In genomic region chr3:111589303-111590095, GRCh38 we compare ENCODE assay signal across 17 cellular contexts. TPM values are rescaled to one million over a fixed set of nuclear protein-coding genes. Genes with fewer than 3 reads are reported as not detected.
DNase-seq lines count a peak whose midpoint lies in the region; ATAC-seq, FAIRE-seq and TF ChIP-seq lines count a peak whose summit lies in the region.
"Had no signal": no experiment of that assay in that cellular context is flagged by ENCODE, and none has a peak within 500 bp of the region (broad histone marks: within the 10 kb centered on the region; RNA-seq: fewer than 3 reads in every experiment).

No MANE protein-coding gene starts in this region.

- H3K9me3 ChIP-seq in GM23248 (ENCODE audit: low read depth) (no peaks in the 10 kb centered on the region), astrocyte (ENCODE audit: insufficient read depth, low read depth, low read length) (no peaks in the 10 kb centered on the region)
- H3K9me3 ChIP-seq: lower lobe of right lung had no signal

- H3K27me3 ChIP-seq in GM23248 (replicated peaks; ENCODE audit: insufficient read depth) (no peaks in the 10 kb centered on the region), astrocyte (ENCODE audit: insufficient read depth, low read length) (no peaks in the 10 kb centered on the region)

- H3K9me3 Mint-ChIP-seq in activated CD4-positive, alpha-beta T cell treated with anti-CD3 and anti-CD28 coated beads for 36 hours (ENCODE audit: low read depth): peaks cover 8% of the 10 kb centered on the region
- H3K9me3 Mint-ChIP-seq in astrocyte (ENCODE audit: unreplicated experiment): no peaks in the 10 kb centered on the region
- H3K9me3 Mint-ChIP-seq in mesothelial cell of epicardium: peaks cover 14% of the 10 kb centered on the region

- H4K20me1 ChIP-seq in GM23248 (ENCODE audit: insufficient read depth) (no peaks in the 10 kb centered on the region), astrocyte (ENCODE audit: insufficient read depth, low read length) (no peaks in the 10 kb centered on the region)

- H2AFZ ChIP-seq in GM23248 (no peak overlapping the region), astrocyte (ENCODE audit: low read depth, low read length) (no peak overlapping the region)

- no peak for FAIRE-seq in astrocyte (lab: Jason Lieb, UNC)

- H3K27ac ChIP-seq in GM23248: no peak overlapping the region
- H3K27ac ChIP-seq in astrocyte (ENCODE audit: low read depth, low read length): no peak overlapping the region

- H3K9me2 ChIP-seq in GM23248 (ENCODE audit: insufficient read depth): no peaks in the 10 kb centered on the region

- H3K27ac Mint-ChIP-seq in activated CD4-positive, alpha-beta T cell treated with anti-CD3 and anti-CD28 coated beads for 36 hours: peak overlapping the region; percentile 69
- H3K27ac Mint-ChIP-seq in astrocyte (ENCODE audit: unreplicated experiment): no peak overlapping the region
- H3K27ac Mint-ChIP-seq in mesothelial cell of epicardium: peak overlapping the region; percentile 72

- H3K36me3 Mint-ChIP-seq in activated CD4-positive, alpha-beta T cell treated with anti-CD3 and anti-CD28 coated beads for 36 hours (ENCODE audit: low read depth): peaks cover 85% of the 10 kb centered on the region
- H3K36me3 Mint-ChIP-seq in astrocyte (ENCODE audit: low read depth, unreplicated experiment): peaks cover 2% of the 10 kb centered on the region
- H3K36me3 Mint-ChIP-seq in mesothelial cell of epicardium: peaks cover 7% of the 10 kb centered on the region

- peaks cover 55% of the 10 kb centered on the region for H3K4me1 ChIP-seq in GM23248 (ENCODE audit: insufficient read depth)
- H3K4me1 ChIP-seq in astrocyte (ENCODE audit: insufficient read depth, low read length): peaks cover 47% of the 10 kb centered on the region
- H3K4me1 ChIP-seq: lower lobe of right lung had no signal

- in situ Hi-C loops in GM23248 (cut with MboI): no loop called here

- no peaks in the 10 kb centered on the region for H3K36me3 ChIP-seq in GM23248 (ENCODE audit: low read depth)
- no peaks in the 10 kb centered on the region for H3K36me3 ChIP-seq in astrocyte (ENCODE audit: insufficient read depth, low read length)
- H3K36me3 ChIP-seq: lower lobe of right lung had no signal

- ATAC-seq in activated CD4-positive, alpha-beta T cell treated with anti-CD3 and anti-CD28 coated beads for 36 hours: no peak

- no peaks in the 10 kb centered on the region for H3K79me2 ChIP-seq in GM23248 (ENCODE audit: insufficient read depth)
- no peaks in the 10 kb centered on the region for H3K79me2 ChIP-seq in astrocyte (ENCODE audit: insufficient read depth, low read length)

- H3K9ac ChIP-seq in GM23248 (no peak overlapping the region), astrocyte (ENCODE audit: low read length) (no peak overlapping the region)

- no peak for DNase-seq in activated CD4-positive, alpha-beta T cell treated with anti-CD3 and anti-CD28 coated beads for 36 hours
- DNase-seq in activated CD4-positive, alpha-beta T cell treated with anti-CD3 and anti-CD28 coated beads for 4 hours: no peak
- DNase-seq in GM23248 (peak; percentile 43), astrocyte (ENCODE audit: low read depth) (peak; percentile 65), mesothelial cell of epicardium (ENCODE audit: low spot score in 2 of 2, unreplicated experiment in 2 of 2) (no peak), SKM-1 treated with dmso at 0.1 percent for 144 hours (lab: John Stamatoyannopoulos, UW; ENCODE audit: unreplicated experiment) (no peak), amniotic stem cell (lab: John Stamatoyannopoulos, UW) (no peak), CD1c-positive myeloid dendritic cell (ENCODE audit: extremely low spot score) (no peak)
- DNase-seq: activated CD8-positive, alpha-beta memory T cell treated with anti-CD3 and anti-CD28 coated beads, Interleukin-2, amount 50 U/mL, for 48 hours; Kasumi-1; lower lobe of right lung; NCI-H1436 treated with DMSO at 0.1 percent for 48 hours; retina had no signal

- H3K4me2 ChIP-seq in GM23248 (ENCODE audit: unreplicated experiment): no peak overlapping the region
- peak overlapping the region; percentile 1 for H3K4me2 ChIP-seq in astrocyte (ENCODE audit: low read length)

- CTCF ChIA-PET in activated CD4-positive, alpha-beta T cell treated with anti-CD3 and anti-CD28 coated beads for 36 hours (lab: Charles Lee): interaction anchor here (1.2 to 1.4 kb wide), 4 partner anchors 11 to 79 kb away, joined by 3 to 8 read pairs (median 4); no protein-coding TSS in a partner anchor

- intact Hi-C loops in activated CD4-positive, alpha-beta T cell treated with anti-CD3 and anti-CD28 coated beads for 36 hours (cut with DNase I, micrococcal nuclease): loop anchor here in 1 of 2 experiments (10.0 kb wide), 1 partner anchor 905 kb away; the partner anchor contains the start of gene BTLA

- H3K27me3 Mint-ChIP-seq in activated CD4-positive, alpha-beta T cell treated with anti-CD3 and anti-CD28 coated beads for 36 hours: no peaks in the 10 kb centered on the region
- H3K27me3 Mint-ChIP-seq in astrocyte (ENCODE audit: low read depth, unreplicated experiment) (no peaks in the 10 kb centered on the region), mesothelial cell of epicardium (ENCODE audit: low read depth) (no peaks in the 10 kb centered on the region)

- no peak for TF ChIP-seq CTCF in astrocyte (IDR thresholded peaks at IDR 0.05; ENCODE audit: insufficient read depth, low read depth, low read length)
- TF ChIP-seq CTCF in mesothelial cell of epicardium (IDR thresholded peaks at IDR 0.05; ENCODE audit: unreplicated experiment): no peak

- H3F3A ChIP-seq in GM23248 (ENCODE audit: insufficient read depth): peaks cover 11% of the 10 kb centered on the region

- H3K4me3 Mint-ChIP-seq in activated CD4-positive, alpha-beta T cell treated with anti-CD3 and anti-CD28 coated beads for 36 hours: peak overlapping the region; percentile 93
- H3K4me3 Mint-ChIP-seq in astrocyte (ENCODE audit: unreplicated experiment) (no peak overlapping the region), mesothelial cell of epicardium (no peak overlapping the region)

- H3K4me1 Mint-ChIP-seq in activated CD4-positive, alpha-beta T cell treated with anti-CD3 and anti-CD28 coated beads for 36 hours: peaks cover 58% of the 10 kb centered on the region
- H3K4me1 Mint-ChIP-seq in astrocyte (ENCODE audit: low read depth, unreplicated experiment): peaks cover 44% of the 10 kb centered on the region
- peaks cover 23% of the 10 kb centered on the region for H3K4me1 Mint-ChIP-seq in mesothelial cell of epicardium

- 35 to 42% methylated on average over 2 of the region's 2 CpGs for WGBS in GM23248 (ENCODE audit: low coverage in 1 of 2, low lambda C conversion rate in 2 of 2, missing lambda C conversion rate in 2 of 2), 2 experiments

- H3K4me3 ChIP-seq in GM23248: no peak overlapping the region
- H3K4me3 ChIP-seq in astrocyte (ENCODE audit: insufficient read depth, low read depth, low read length): no peak overlapping the region
- H3K4me3 ChIP-seq: lower lobe of right lung had no signal

- POLR2A ChIA-PET in activated CD4-positive, alpha-beta T cell treated with anti-CD3 and anti-CD28 coated beads for 36 hours (lab: Charles Lee): no interaction called here

RNA-seq across cellular contexts. Expression of gene ZBED2, which starts 5.6 kb away (rescaled TPM):
- total RNA-seq in activated CD4-positive, alpha-beta T cell treated with anti-CD3 and anti-CD28 coated beads for 36 hours: 100 to 1,000 TPM; 313 to 418 TPM
- not detected in 2 replicates for total RNA-seq in GM23248 (2014; rRNA removed; shearing (Covaris generic))
- not detected in 2 replicates for polyA plus RNA-seq in GM23248 (2016; fragmentation: Nextera tagmentation; extraction: Ambion mirVana)
- total RNA-seq in astrocyte (0.36 and 1.0 TPM in 2 replicates), mesothelial cell of epicardium (not detected in 3 replicates)
- total RNA-seq: SK-MEL-5, temporal lobe had no signal
- polyA plus RNA-seq: neural cell had no signal

RNA-seq across cellular contexts. Expression of gene CD96, which starts 47.5 kb away (rescaled TPM):
- 10 to 100 TPM; 38.3 to 40.8 TPM for total RNA-seq in activated CD4-positive, alpha-beta T cell treated with anti-CD3 and anti-CD28 coated beads for 36 hours
- not detected in 2 replicates for total RNA-seq in GM23248 (2014; rRNA removed; shearing (Covaris generic))
- polyA plus RNA-seq in GM23248 (2016; fragmentation: Nextera tagmentation; extraction: Ambion mirVana): not detected in 2 replicates
- total RNA-seq in astrocyte (0.61 and 1.0 TPM in 2 replicates), mesothelial cell of epicardium (0.20 to 0.27 TPM (median 0.23 TPM) in 3 replicates)
- total RNA-seq: A172 had no signal
- polyA plus RNA-seq: neural cell had no signal

Comparison
In these comparisons a context has a peak if more than half of its experiments do, and no peak if none do; other contexts are left out.
1. DNase-seq: peak in GM23248 (single experiment) and astrocyte (single experiment); none in activated CD4-positive, alpha-beta T cell treated with anti-CD3 and anti-CD28 coated beads for 36 hours (single experiment), activated CD4-positive, alpha-beta T cell treated with anti-CD3 and anti-CD28 coated beads for 4 hours (0 of 2), mesothelial cell of epicardium (0 of 2), SKM-1 treated with dmso at 0.1 percent for 144 hours (single experiment), amniotic stem cell (single experiment) and CD1c-positive myeloid dendritic cell (single experiment).
2. RNA of gene ZBED2, which starts 5.6 kb away (total RNA-seq): 313 to 418 TPM in activated CD4-positive, alpha-beta T cell treated with anti-CD3 and anti-CD28 coated beads for 36 hours; 0.36 to 1.0 TPM in astrocyte, not detected in mesothelial cell of epicardium and not detected in GM23248; every median in the first group is over 100 times any median in the second.
3. RNA of gene CD96, which starts 47.5 kb away (total RNA-seq): 38.3 to 40.8 TPM in activated CD4-positive, alpha-beta T cell treated with anti-CD3 and anti-CD28 coated beads for 36 hours; 0.61 to 1.0 TPM in astrocyte, 0.20 to 0.27 TPM in mesothelial cell of epicardium and not detected in GM23248; every median in the first group is over 10 times any median in the second.